In genomic region chr7:157918326-157918725, GRCh38 we compare ENCODE assay signal across 22 cellular contexts.
"Had no signal": no experiment of that assay in that cellular context is flagged by ENCODE, and none has a peak within 500 bp of the region (broad histone marks: within the 10 kb centered on the region; RNA-seq: fewer than 3 reads in every experiment).

No MANE protein-coding gene starts in this region.

- H3K36me3 ChIP-seq: esophagus muscularis mucosa, gastroesophageal sphincter, heart left ventricle, left lung, lower lobe of right lung had no signal

- H3K27me3 ChIP-seq: dorsolateral prefrontal cortex, foreskin keratinocyte, hepatocyte, left lung had no signal

- FAIRE-seq: colon, endothelial cell of umbilical vein, frontal cortex had no signal

- H3K4me1 ChIP-seq: esophagus muscularis mucosa, foreskin keratinocyte, gastroesophageal sphincter, heart left ventricle, left lung, lower lobe of right lung had no signal

- H3K4me3 ChIP-seq: coronary artery, dorsolateral prefrontal cortex, esophagus muscularis mucosa, gastroesophageal sphincter, heart left ventricle, hepatocyte, left lung, lower lobe of right lung had no signal

- ATAC-seq: foreskin keratinocyte, gastroesophageal sphincter, heart left ventricle, left cardiac atrium, left lung, left ventricle myocardium superior, lower lobe of right lung had no signal

- H3K27ac ChIP-seq: coronary artery, dorsolateral prefrontal cortex, esophagus muscularis mucosa, foreskin keratinocyte, gastroesophageal sphincter, heart left ventricle, hepatocyte, left lung, lower lobe of right lung had no signal

- H2AFZ ChIP-seq: hepatocyte had no signal

- H3K79me2 ChIP-seq: hepatocyte had no signal

- H3K4me2 ChIP-seq: hepatocyte had no signal

- DNase-seq: dermis blood vessel endothelial cell; effector CD4-positive, alpha-beta T cell; effector memory CD4-positive, alpha-beta T cell; foreskin keratinocyte; heart left ventricle; hypothalamus; immature natural killer cell; islet precursor cell; left cardiac atrium; left lung; left ventricle myocardium superior; lower lobe of right lung; mesenchymal stem cell; midbrain had no signal
